Comparison of ENCODE assay signal across 14 cellular contexts in genomic region chr5:29054282-29054681, GRCh38.
DNase-seq lines count a peak whose midpoint lies in the region; FAIRE-seq and TF ChIP-seq lines count a peak whose summit lies in the region.
"Had no signal": no experiment of that assay in that cellular context is flagged by ENCODE, and none has a peak within 500 bp of the region (broad histone marks: within the 10 kb centered on the region; RNA-seq: fewer than 3 reads in every experiment).

No MANE protein-coding gene starts in this region.

- no peak for TF ChIP-seq EP300 in H1 (IDR thresholded peaks at IDR 0.05; ENCODE audit: borderline replicate concordance in 1 of 2, low read depth in 2 of 2, low read length in 2 of 2)

- H2BK5ac ChIP-seq in H1 (ENCODE audit: low read depth, low read length) = no peak overlapping the region

- H3K14ac ChIP-seq in H1 (ENCODE audit: insufficient read length) = no peak overlapping the region

- no peak overlapping the region for H3K4me2 ChIP-seq in H1 (ENCODE audit: insufficient read depth in 1 of 2, low read depth in 2 of 2, low read length in 2 of 2)
- H3K4me2 ChIP-seq: BLaER1 had no signal

- TF ChIP-seq POLR2A in H1 (IDR thresholded peaks at IDR 0.05; ENCODE audit: control extremely low read depth in 1 of 2, low read depth in 2 of 2, low read length in 2 of 2) = no peak

- TF ChIP-seq RAD21 in H1 (IDR thresholded peaks at IDR 0.05 in 1 of 2, conservative IDR thresholded peaks at IDR 0.05 in 1 of 2; ENCODE audit: low read depth in 2 of 2, low read length in 2 of 2) = no peak

- H3K9me3 Mint-ChIP-seq in mesothelial cell of epicardium = no peaks in the 10 kb centered on the region

- no peak overlapping the region for H2BK12ac ChIP-seq in H1 (ENCODE audit: low read depth, low read length)

- H4K20me1 ChIP-seq in H1 (replicated peaks in 1 of 2; ENCODE audit: control insufficient read depth in 1 of 2, insufficient read depth in 2 of 2, low read length in 2 of 2) = no peaks in the 10 kb centered on the region
- H4K20me1 ChIP-seq: BLaER1 had no signal

- H3K4me3 ChIP-seq in H1 (ENCODE audit: extremely low read depth in 1 of 4, insufficient read depth in 2 of 4, low read depth in 3 of 4, low read length in 4 of 4) = no peak overlapping the region
- H3K4me3 ChIP-seq: BLaER1 had no signal

- no peaks in the 10 kb centered on the region for H3K79me2 ChIP-seq in H1 (ENCODE audit: control insufficient read depth in 1 of 2, insufficient read depth in 2 of 2, low read length in 2 of 2)

- POLR2A ChIA-PET in H1 (lab: Charles Lee; ENCODE audit: partially characterized antibody) = no interaction called here

- 88% methylated on average over 1 of the region's 1 CpG; no CpG with 5 or more reads in 1 of the 2 experiments for WGBS in H1 (ENCODE audit: extremely low coverage in 1 of 2, insufficient coverage in 1 of 2, insufficient read length in 1 of 2, insufficient replicate concordance in 2 of 2, low coverage in 1 of 2, low lambda C conversion rate in 2 of 2, missing lambda C conversion rate in 1 of 2), 2 experiments

- no peaks in the 10 kb centered on the region for H3K36me3 ChIP-seq in H1 (ENCODE audit: control insufficient read depth in 2 of 4, insufficient read depth in 4 of 4, low read length in 3 of 4)
- H3K36me3 ChIP-seq: BLaER1 had no signal

- H3K4me3 Mint-ChIP-seq in mesothelial cell of epicardium = no peak overlapping the region
- H3K4me3 Mint-ChIP-seq: CD8-positive, alpha-beta memory T cell had no signal

- no peak overlapping the region for H3K9ac ChIP-seq in H1 (replicated peaks in 1 of 4; ENCODE audit: extremely low read depth in 1 of 4, low read depth in 3 of 4, low read length in 3 of 4)
- H3K9ac ChIP-seq: BLaER1 had no signal

- no peak overlapping the region for H4K8ac ChIP-seq in H1 (ENCODE audit: extremely low read depth, insufficient read depth, low read length)

- peak overlapping the region; percentile 10 for H3K27ac Mint-ChIP-seq in mesothelial cell of epicardium
- H3K27ac Mint-ChIP-seq: CD8-positive, alpha-beta memory T cell had no signal

- no peak overlapping the region for H2AFZ ChIP-seq in H1 (ENCODE audit: low read length)

- H2AK5ac ChIP-seq in H1 (ENCODE audit: low read depth, low read length) = no peak overlapping the region

- H2BK120ac ChIP-seq in H1 (replicated peaks; ENCODE audit: low read depth, low read length) = no peak overlapping the region

- DNase-seq in ACHN (peak; percentile 7), NCI-H226 (peak; percentile 2), H1 (ENCODE audit: low read depth in 1 of 2, low spot score in 2 of 2) (no peak), mesothelial cell of epicardium (ENCODE audit: low spot score in 2 of 2, unreplicated experiment in 2 of 2) (no peak), NCI-H1048 (lab: John Stamatoyannopoulos, UW) (no peak), T-helper 9 cell (no peak), hepatic stellate cell (ENCODE audit: low spot score) (no peak), DMS153 (lab: John Stamatoyannopoulos, UW) (no peak)
- DNase-seq: AML-193; CD8-positive, alpha-beta memory T cell; H7 had no signal

- H2BK20ac ChIP-seq in H1 (ENCODE audit: low read length) = no peak overlapping the region

- no peaks in the 10 kb centered on the region for H3K79me1 ChIP-seq in H1 (ENCODE audit: low read depth, low read length)

- no peaks in the 10 kb centered on the region for H3K9me3 ChIP-seq in H1 (ENCODE audit: insufficient read depth in 2 of 2, low read depth in 1 of 2, low read length in 1 of 2)
- H3K9me3 ChIP-seq: BLaER1 had no signal

- H3K23ac ChIP-seq in H1 (ENCODE audit: insufficient read length) = no peak overlapping the region

- no peak overlapping the region for H3K27ac ChIP-seq in H1 (ENCODE audit: low read depth, low read length)
- H3K27ac ChIP-seq: 22Rv1, BLaER1 had no signal

- no peaks in the 10 kb centered on the region for H3K23me2 ChIP-seq in H1 (ENCODE audit: low read depth, low read length)

- no peak overlapping the region for H2BK15ac ChIP-seq in H1 (ENCODE audit: low read length)

- H3K36me3 Mint-ChIP-seq in mesothelial cell of epicardium = no peaks in the 10 kb centered on the region
- H3K36me3 Mint-ChIP-seq: CD8-positive, alpha-beta memory T cell had no signal

- H3K27me3 ChIP-seq in H1 (replicated peaks in 1 of 4; ENCODE audit: control insufficient read depth in 3 of 4, extremely low read depth in 1 of 4, insufficient read depth in 3 of 4, low read length in 3 of 4) = no peaks in the 10 kb centered on the region
- H3K27me3 ChIP-seq: BLaER1 had no signal

- H4K5ac ChIP-seq in H1 (ENCODE audit: insufficient read length, low read depth, low read length) = no peak overlapping the region

- no peak overlapping the region for H3K56ac ChIP-seq in H1 (replicated peaks; ENCODE audit: insufficient read length, low read depth, low read length)

- H3K4me1 Mint-ChIP-seq in mesothelial cell of epicardium = peaks cover 19% of the 10 kb centered on the region
- H3K4me1 Mint-ChIP-seq: CD8-positive, alpha-beta memory T cell had no signal

- CTCF ChIA-PET in H1 (lab: Charles Lee; ENCODE audit: partially characterized antibody) = interaction anchor here (1.2 kb wide), 1 partner anchor 25 kb away, joined by 4 read pairs; no protein-coding TSS in a partner anchor

- H4K91ac ChIP-seq in H1 (replicated peaks; ENCODE audit: insufficient read length, low read length) = no peak overlapping the region

- H3K4ac ChIP-seq in H1 (replicated peaks; ENCODE audit: insufficient read length, low read depth, low read length) = no peak overlapping the region

- TF ChIP-seq CTCF in H1 (IDR thresholded peaks at IDR 0.05; ENCODE audit: control extremely low read depth in 1 of 3, insufficient read depth in 1 of 3, low read depth in 1 of 3, low read length in 3 of 3) (no peak), mesothelial cell of epicardium (IDR thresholded peaks at IDR 0.05; ENCODE audit: unreplicated experiment) (no peak)

- H3K27me3 Mint-ChIP-seq in mesothelial cell of epicardium (ENCODE audit: low read depth) = no peaks in the 10 kb centered on the region
- H3K27me3 Mint-ChIP-seq: CD8-positive, alpha-beta memory T cell had no signal

- no peaks in the 10 kb centered on the region for H3K4me1 ChIP-seq in H1 (replicated peaks in 1 of 4; ENCODE audit: control insufficient read depth in 3 of 4, insufficient read depth in 4 of 4, low read length in 3 of 4)
- H3K4me1 ChIP-seq: BLaER1 had no signal

- no peak overlapping the region for H3K18ac ChIP-seq in H1 (ENCODE audit: extremely low read depth, low read length)

- no peak for FAIRE-seq in H1 (lab: Jason Lieb, UNC)
- FAIRE-seq: HepG2 had no signal

- in situ Hi-C loops in ACHN (cut with HindIII; ENCODE audit: low pct_ligation_motif_present, low pct_unique_long_range_greater_than_20kb, low sequenced_read_pairs) = no loop called here

TF ChIP-seq in H1, 55 proteins besides CTCF, POLR2A, EP300 and RAD21:
- TF ChIP-seq TEAD4 (IDR thresholded peaks at IDR 0.05; ENCODE audit: low read depth, low read length) (peak; percentile 71; the same call in 1 of the 2 replicates), RNF2 (IDR thresholded peaks at IDR 0.05; ENCODE audit: borderline replicate concordance, low read depth, low read length, missing control alignments, poor library complexity, severe bottlenecking) (no peak)

Comparison
In these comparisons a context has a peak if more than half of its experiments do, and no peak if none do; other contexts are left out.
1. DNase-seq: peak in ACHN (single experiment) and NCI-H226 (single experiment); none in H1 (0 of 2), mesothelial cell of epicardium (0 of 2), NCI-H1048 (single experiment), T-helper 9 cell (single experiment), hepatic stellate cell (single experiment) and DMS153 (single experiment).